26 cellular contexts compared by ENCODE assay signal in genomic region chr14:36022765-36023415, GRCh38.
A peak's percentile ranks its signal among the peaks of the same experiment; 100 is the strongest.
DNase-seq lines count a peak whose midpoint lies in the region; TF ChIP-seq lines count a peak whose summit lies in the region.
"Had no signal": no experiment of that assay in that cellular context is flagged by ENCODE, and none has a peak within 500 bp of the region (broad histone marks: within the 10 kb centered on the region; RNA-seq: fewer than 3 reads in every experiment).

No MANE protein-coding gene starts in this region.

- H3K27ac Mint-ChIP-seq in nephron progenitor cell = no peak overlapping the region
- no peak overlapping the region for H3K27ac Mint-ChIP-seq in activated naive CD4-positive, alpha-beta T cell treated with anti-CD3 and anti-CD28 coated beads, Interleukin-2, amount 10 ng/mL, durations not matched to agents 7 days and 5 days
- H3K27ac Mint-ChIP-seq: activated naive CD8-positive, alpha-beta T cell treated with anti-CD3 and anti-CD28 coated beads, Interleukin-2, amount 10 ng/mL, durations not matched to agents 7 days and 5 days; activated T-helper 1 cell treated with anti-CD3 and anti-CD28 coated beads, Interleukin-12 subunit alpha, Interleukin-12 subunit beta, Interleukin-2, Interleukin-4 antibody, amounts not matched to agents 30 ng/mL and 10 ng/mL and 1 ng/mL, durations not matched to agents 14 hours and 24 hours and 36 hours; dendritic cell treated with granulocyte-macrophage colony-stimulating factor and Interleukin-4, amounts not matched to agents 40 ng/mL and 50 ng/mL, for 4 days; naive thymus-derived CD4-positive, alpha-beta T cell had no signal

- no peaks in the 10 kb centered on the region for H3K36me3 ChIP-seq in ascending aorta
- H3K36me3 ChIP-seq: BLaER1, breast epithelium had no signal

- H3K27me3 ChIP-seq in ascending aorta = no peaks in the 10 kb centered on the region
- H3K27me3 ChIP-seq: BLaER1, breast epithelium had no signal

- H3K27me3 Mint-ChIP-seq in nephron progenitor cell (ENCODE audit: low read depth, poor library complexity) = peaks cover 15% of the 10 kb centered on the region
- peaks cover 3% of the 10 kb centered on the region for H3K27me3 Mint-ChIP-seq in activated naive CD4-positive, alpha-beta T cell treated with anti-CD3 and anti-CD28 coated beads, Interleukin-2, amount 10 ng/mL, durations not matched to agents 7 days and 5 days
- H3K27me3 Mint-ChIP-seq: activated naive CD8-positive, alpha-beta T cell treated with anti-CD3 and anti-CD28 coated beads, Interleukin-2, amount 10 ng/mL, durations not matched to agents 7 days and 5 days had no signal

- H3K9me3 ChIP-seq in ascending aorta = no peaks in the 10 kb centered on the region
- H3K9me3 ChIP-seq: BLaER1, breast epithelium, SK-N-SH had no signal

- no peaks in the 10 kb centered on the region for H3K4me1 ChIP-seq in ascending aorta
- H3K4me1 ChIP-seq: BLaER1, breast epithelium, foreskin keratinocyte had no signal

- H3K4me1 Mint-ChIP-seq in nephron progenitor cell = no peaks in the 10 kb centered on the region
- H3K4me1 Mint-ChIP-seq in activated naive CD4-positive, alpha-beta T cell treated with anti-CD3 and anti-CD28 coated beads, Interleukin-2, amount 10 ng/mL, durations not matched to agents 7 days and 5 days = peaks cover 4% of the 10 kb centered on the region

- intact Hi-C loops in ascending aorta (cut with DNase I) = no loop called here

- CTCF ChIA-PET in activated naive CD4-positive, alpha-beta T cell treated with anti-CD3 and anti-CD28 coated beads, Interleukin-2, amount 10 ng/mL, durations not matched to agents 7 days and 5 days (lab: Charles Lee) = interaction anchor here (1.2 kb wide), 1 partner anchor 140 kb away, joined by 3 read pairs; no protein-coding TSS in a partner anchor

- no peaks in the 10 kb centered on the region for H3K36me3 Mint-ChIP-seq in nephron progenitor cell (ENCODE audit: low read depth)
- H3K36me3 Mint-ChIP-seq in activated naive CD4-positive, alpha-beta T cell treated with anti-CD3 and anti-CD28 coated beads, Interleukin-2, amount 10 ng/mL, durations not matched to agents 7 days and 5 days = no peaks in the 10 kb centered on the region
- H3K36me3 Mint-ChIP-seq: activated naive CD8-positive, alpha-beta T cell treated with anti-CD3 and anti-CD28 coated beads, Interleukin-2, amount 10 ng/mL, durations not matched to agents 7 days and 5 days; naive thymus-derived CD4-positive, alpha-beta T cell had no signal

- H3K27ac ChIP-seq in ascending aorta = no peak overlapping the region
- H3K27ac ChIP-seq: BLaER1, breast epithelium, foreskin keratinocyte had no signal

- H3K4me3 Mint-ChIP-seq in nephron progenitor cell = no peak overlapping the region
- H3K4me3 Mint-ChIP-seq in activated naive CD4-positive, alpha-beta T cell treated with anti-CD3 and anti-CD28 coated beads, Interleukin-2, amount 10 ng/mL, durations not matched to agents 7 days and 5 days = no peak overlapping the region
- H3K4me3 Mint-ChIP-seq: activated naive CD8-positive, alpha-beta T cell treated with anti-CD3 and anti-CD28 coated beads, Interleukin-2, amount 10 ng/mL, durations not matched to agents 7 days and 5 days; activated T-helper 1 cell treated with anti-CD3 and anti-CD28 coated beads, Interleukin-12 subunit alpha, Interleukin-12 subunit beta, Interleukin-2, Interleukin-4 antibody, amounts not matched to agents 30 ng/mL and 10 ng/mL and 1 ng/mL, durations not matched to agents 14 hours and 24 hours and 36 hours; dendritic cell treated with granulocyte-macrophage colony-stimulating factor and Interleukin-4, amounts not matched to agents 40 ng/mL and 50 ng/mL, for 4 days; naive thymus-derived CD4-positive, alpha-beta T cell had no signal

- DNase-seq in NCI-H2107 treated with DMSO at 0.1 percent for 48 hours (lab: John Stamatoyannopoulos, UW; ENCODE audit: unreplicated experiment) = peak; percentile 23
- DNase-seq in NCI-H2107 (lab: John Stamatoyannopoulos, UW) = no peak
- DNase-seq in NCI-H748 (lab: John Stamatoyannopoulos, UW; ENCODE audit: unreplicated experiment) = peak; percentile 90
- peak; percentile 1 for DNase-seq in kidney tubule cell (ENCODE audit: low spot score)
- DNase-seq in nephron progenitor cell = no peak
- no peak for DNase-seq in activated naive CD4-positive, alpha-beta T cell treated with anti-CD3 and anti-CD28 coated beads, Interleukin-2, amount 10 ng/mL, durations not matched to agents 7 days and 5 days
- DNase-seq in T-helper 9 cell = no peak
- no peak for DNase-seq in ascending aorta (ENCODE audit: low spot score in 2 of 2)
- DNase-seq: 8988T; activated naive CD8-positive, alpha-beta T cell treated with anti-CD3 and anti-CD28 coated beads, Interleukin-2, amount 10 ng/mL, durations not matched to agents 7 days and 5 days; foreskin keratinocyte; H7; islet precursor cell; KG1; mesenchymal stem cell; MV-4-11; naive thymus-derived CD4-positive, alpha-beta T cell; posterior cingulate gyrus; SK-N-SH; stimulated activated naive CD8-positive, alpha-beta T cell treated with anti-CD3 and anti-CD28 coated beads, Interleukin-15, Interleukin-2, amounts not matched to agents 100 U/mL and 50 U/mL, for 24 hours; T1000; trophoblast cell had no signal

- no peaks in the 10 kb centered on the region for H3K9me3 Mint-ChIP-seq in nephron progenitor cell
- H3K9me3 Mint-ChIP-seq in activated naive CD4-positive, alpha-beta T cell treated with anti-CD3 and anti-CD28 coated beads, Interleukin-2, amount 10 ng/mL, durations not matched to agents 7 days and 5 days = no peaks in the 10 kb centered on the region
- H3K9me3 Mint-ChIP-seq: activated naive CD8-positive, alpha-beta T cell treated with anti-CD3 and anti-CD28 coated beads, Interleukin-2, amount 10 ng/mL, durations not matched to agents 7 days and 5 days; activated T-helper 1 cell treated with anti-CD3 and anti-CD28 coated beads, Interleukin-12 subunit alpha, Interleukin-12 subunit beta, Interleukin-2, Interleukin-4 antibody, amounts not matched to agents 30 ng/mL and 10 ng/mL and 1 ng/mL, durations not matched to agents 14 hours and 24 hours and 36 hours; dendritic cell treated with granulocyte-macrophage colony-stimulating factor and Interleukin-4, amounts not matched to agents 40 ng/mL and 50 ng/mL, for 4 days; naive thymus-derived CD4-positive, alpha-beta T cell had no signal

- TF ChIP-seq CTCF in nephron progenitor cell (IDR thresholded peaks at IDR 0.05) (no peak), ascending aorta (IDR thresholded peaks at IDR 0.05) (no peak)

- no peak overlapping the region for H3K4me3 ChIP-seq in ascending aorta
- H3K4me3 ChIP-seq: BLaER1, breast epithelium had no signal

Comparison
In these comparisons a context has a peak if more than half of its experiments do, and no peak if none do; other contexts are left out.
1. DNase-seq: peak in NCI-H2107 treated with DMSO at 0.1 percent for 48 hours (single experiment), NCI-H748 (single experiment) and kidney tubule cell (single experiment); none in NCI-H2107 (single experiment), nephron progenitor cell (single experiment), activated naive CD4-positive, alpha-beta T cell treated with anti-CD3 and anti-CD28 coated beads, Interleukin-2, amount 10 ng/mL, durations not matched to agents 7 days and 5 days (single experiment), T-helper 9 cell (single experiment) and ascending aorta (0 of 2).